ENCODE assay signal across 1 cellular context in genomic region chr7:34657632-34658268, GRCh38.
TF ChIP-seq lines count a peak whose summit lies in the region.

Gene NPSR1 (plus strand): TSS chr7:34658218. CDS start chr7:34658413, 195 bp downstream.

TF ChIP-seq in GM23338, 12 proteins besides CTCF, POLR2A, EP300 and RAD21:
- no peak for TF ChIP-seq ZNF462 (CRISPR knock-in tag; IDR thresholded peaks at IDR 0.05)
- TF ChIP-seq STAT1 (IDR thresholded peaks at IDR 0.05; ENCODE audit: unreplicated experiment): no peak
- TF ChIP-seq ZNF331 (CRISPR knock-in tag; IDR thresholded peaks at IDR 0.05; ENCODE audit: low read depth): no peak
- no peak for TF ChIP-seq POLR2AphosphoS5 (IDR thresholded peaks at IDR 0.05; ENCODE audit: low read depth)
- no peak for TF ChIP-seq EZH2 (IDR thresholded peaks at IDR 0.05; ENCODE audit: low read depth, unreplicated experiment)
- TF ChIP-seq JUNB (IDR thresholded peaks at IDR 0.05; ENCODE audit: unreplicated experiment): no peak
